Comparison of ENCODE assay signal across 12 cellular contexts in the genomic region with DNA sequence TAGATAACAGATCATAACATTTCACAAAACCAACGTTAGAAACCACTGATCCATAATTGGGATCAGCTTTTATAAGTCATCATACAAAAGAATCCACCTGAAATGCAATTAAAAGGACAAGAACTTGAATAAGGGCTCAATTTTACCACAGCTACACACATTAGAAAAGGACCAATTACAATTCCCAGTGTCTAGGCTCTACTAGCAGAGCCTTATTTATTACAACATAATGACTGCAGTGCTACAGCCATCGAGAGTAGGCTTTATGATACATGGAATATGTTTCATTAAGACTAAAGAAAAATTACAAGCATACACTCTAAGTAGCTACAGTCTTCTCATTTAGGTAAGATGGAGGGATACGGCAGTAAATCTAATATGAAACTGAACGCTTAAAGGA. TPM values are rescaled to one million over a fixed set of nuclear protein-coding genes. Genes with fewer than 3 reads are reported as not detected.
DNase-seq lines count a peak whose midpoint lies in the region; ATAC-seq and TF ChIP-seq lines count a peak whose summit lies in the region.
"Had no signal": no experiment of that assay in that cellular context is flagged by ENCODE, and none has a peak within 500 bp of the region (broad histone marks: within the 10 kb centered on the region; RNA-seq: fewer than 3 reads in every experiment).

No MANE protein-coding gene starts in this region.

- peak overlapping the region; percentile 79 for H3K4me2 ChIP-seq in OCI-LY1 (ENCODE audit: low read length)
- no peak overlapping the region for H3K4me2 ChIP-seq in trophoblast cell (ENCODE audit: low read length)

- H2AFZ ChIP-seq in OCI-LY1 (ENCODE audit: low read length) (no peak overlapping the region), trophoblast cell (ENCODE audit: insufficient read depth, low read length, poor library complexity) (no peak overlapping the region)

- H3K9me3 Mint-ChIP-seq in activated naive CD4-positive, alpha-beta T cell treated with anti-CD3 and anti-CD28 coated beads for 36 hours, result no peaks in the 10 kb centered on the region
- H3K9me3 Mint-ChIP-seq in activated naive CD4-positive, alpha-beta T cell treated with anti-CD3 and anti-CD28 coated beads, Interleukin-2, amount 10 ng/mL, durations not matched to agents 7 days and 5 days, result no peaks in the 10 kb centered on the region

- peak overlapping the region; percentile 66 for H3K4me3 Mint-ChIP-seq in activated naive CD4-positive, alpha-beta T cell treated with anti-CD3 and anti-CD28 coated beads for 36 hours
- no peak overlapping the region for H3K4me3 Mint-ChIP-seq in activated naive CD4-positive, alpha-beta T cell treated with anti-CD3 and anti-CD28 coated beads, Interleukin-2, amount 10 ng/mL, durations not matched to agents 7 days and 5 days

- no peak overlapping the region for H3K23ac ChIP-seq in trophoblast cell (ENCODE audit: low read length)

- no peak overlapping the region for H2BK120ac ChIP-seq in trophoblast cell (ENCODE audit: insufficient read depth, low read length, poor library complexity)

- H3K27me3 Mint-ChIP-seq in activated naive CD4-positive, alpha-beta T cell treated with anti-CD3 and anti-CD28 coated beads for 36 hours (ENCODE audit: low read depth), result no peaks in the 10 kb centered on the region
- no peaks in the 10 kb centered on the region for H3K27me3 Mint-ChIP-seq in activated naive CD4-positive, alpha-beta T cell treated with anti-CD3 and anti-CD28 coated beads, Interleukin-2, amount 10 ng/mL, durations not matched to agents 7 days and 5 days

- TF ChIP-seq CTCF in OCI-LY1 (IDR thresholded peaks at IDR 0.05; ENCODE audit: low read length), result no peak
- TF ChIP-seq CTCF in spleen (IDR thresholded peaks at IDR 0.05 in 8 of 11, conservative IDR thresholded peaks at IDR 0.05 in 3 of 11), result no peak

- no peak overlapping the region for H2AK5ac ChIP-seq in trophoblast cell (ENCODE audit: low read length)

- H3K9ac ChIP-seq in OCI-LY1 (ENCODE audit: low read length) (peak overlapping the region; percentile 74), trophoblast cell (ENCODE audit: low read length) (no peak overlapping the region)

- WGBS in spleen, 5 donors, result 49 to 64% (median 60%) methylated on average over 4 of the region's 4 CpGs
- no CpG with 5 or more reads among the region's 4 CpGs for WGBS in trophoblast cell (ENCODE audit: extremely low coverage, insufficient coverage, insufficient read length)

- no peak overlapping the region for H4K91ac ChIP-seq in trophoblast cell (ENCODE audit: low read depth, low read length)

- ATAC-seq in HG03342 (IDR thresholded peaks at IDR 0.05; ENCODE audit: unreplicated experiment) (no peak), HG02759 (IDR thresholded peaks at IDR 0.05; ENCODE audit: unreplicated experiment) (no peak)

- H3K9me3 ChIP-seq in OCI-LY1 (ENCODE audit: low read length), result no peaks in the 10 kb centered on the region
- no peaks in the 10 kb centered on the region for H3K9me3 ChIP-seq in spleen
- H3K9me3 ChIP-seq in trophoblast cell (ENCODE audit: insufficient read depth, low read depth, low read length), result no peaks in the 10 kb centered on the region

- H3K27ac ChIP-seq in OCI-LY1 (ENCODE audit: low read depth, low read length, poor library complexity, severe bottlenecking), result peak overlapping the region; percentile 90
- H3K27ac ChIP-seq in epithelial cell of prostate, result peak overlapping the region; percentile 20
- H3K27ac ChIP-seq in spleen, result peak overlapping the region in 5 of 8 donors; percentile 33 to 98 (median 98)
- no peak overlapping the region for H3K27ac ChIP-seq in trophoblast cell (ENCODE audit: low read depth, low read length)
- H3K27ac ChIP-seq: C4-2B had no signal

- H3K4ac ChIP-seq in trophoblast cell (ENCODE audit: low read depth, low read length), result no peak overlapping the region

- peaks cover 35% of the 10 kb centered on the region for H3K36me3 Mint-ChIP-seq in activated naive CD4-positive, alpha-beta T cell treated with anti-CD3 and anti-CD28 coated beads for 36 hours (ENCODE audit: low read depth)
- peaks cover 35% of the 10 kb centered on the region for H3K36me3 Mint-ChIP-seq in activated naive CD4-positive, alpha-beta T cell treated with anti-CD3 and anti-CD28 coated beads, Interleukin-2, amount 10 ng/mL, durations not matched to agents 7 days and 5 days

- H3K9me2 ChIP-seq in OCI-LY1 (ENCODE audit: low read depth, low read length), result no peaks in the 10 kb centered on the region

- no peaks in the 10 kb centered on the region for H3F3A ChIP-seq in OCI-LY1 (ENCODE audit: insufficient read depth, low read length)

- H3K79me2 ChIP-seq in OCI-LY1 (ENCODE audit: insufficient read depth, low read length) (peaks cover 86% of the 10 kb centered on the region), trophoblast cell (ENCODE audit: control insufficient read depth, insufficient read depth, low read length, poor library complexity) (peaks cover 10% of the 10 kb centered on the region)

- H3K18ac ChIP-seq in trophoblast cell (ENCODE audit: low read length), result no peak overlapping the region

- peak overlapping the region; percentile 72 for H3K27ac Mint-ChIP-seq in activated naive CD4-positive, alpha-beta T cell treated with anti-CD3 and anti-CD28 coated beads for 36 hours
- no peak overlapping the region for H3K27ac Mint-ChIP-seq in activated naive CD4-positive, alpha-beta T cell treated with anti-CD3 and anti-CD28 coated beads, Interleukin-2, amount 10 ng/mL, durations not matched to agents 7 days and 5 days

- H3K4me1 Mint-ChIP-seq in activated naive CD4-positive, alpha-beta T cell treated with anti-CD3 and anti-CD28 coated beads for 36 hours (ENCODE audit: low read depth), result peaks cover 59% of the 10 kb centered on the region
- peaks cover 40% of the 10 kb centered on the region for H3K4me1 Mint-ChIP-seq in activated naive CD4-positive, alpha-beta T cell treated with anti-CD3 and anti-CD28 coated beads, Interleukin-2, amount 10 ng/mL, durations not matched to agents 7 days and 5 days

- no peaks in the 10 kb centered on the region for H4K20me1 ChIP-seq in OCI-LY1 (ENCODE audit: insufficient read depth, low read length)

- H4K12ac ChIP-seq in trophoblast cell (ENCODE audit: low read depth, low read length), result no peak overlapping the region

- no peak overlapping the region for H2BK12ac ChIP-seq in trophoblast cell (ENCODE audit: low read length)

- H3K4me1 ChIP-seq in OCI-LY1 (ENCODE audit: insufficient read depth, low read length, severe bottlenecking) (peaks cover 58% of the 10 kb centered on the region), spleen (peaks cover 41 to 88% (median 82%) of the 10 kb centered on the region in 6 donors), trophoblast cell (ENCODE audit: control insufficient read depth in 1 of 2, insufficient read depth in 2 of 2, low read length in 2 of 2) (peaks cover 3 to 4% of the 10 kb centered on the region in 2 experiments)

- no peak for TF ChIP-seq POLR2A in spleen (IDR thresholded peaks at IDR 0.05)

- intact Hi-C loops in activated naive CD4-positive, alpha-beta T cell treated with anti-CD3 and anti-CD28 coated beads for 36 hours (cut with micrococcal nuclease), result no loop called here
- intact Hi-C loops in spleen (cut with DNase I; ENCODE audit: low total_unique reads), result no loop called here

- peak overlapping the region; percentile 84 for H3K4me3 ChIP-seq in OCI-LY1 (ENCODE audit: low read depth, low read length, poor library complexity, severe bottlenecking)
- H3K4me3 ChIP-seq in spleen, result peak overlapping the region in 5 of 8 donors; percentile 1 to 98 (median 93)
- no peak overlapping the region for H3K4me3 ChIP-seq in trophoblast cell (ENCODE audit: low read depth, low read length)

- no peak for DNase-seq in activated naive CD4-positive, alpha-beta T cell treated with anti-CD3 and anti-CD28 coated beads for 36 hours
- DNase-seq in activated naive CD4-positive, alpha-beta T cell treated with anti-CD3 and anti-CD28 coated beads, Interleukin-2, amount 10 ng/mL, durations not matched to agents 7 days and 5 days, result no peak
- DNase-seq in epithelial cell of prostate (ENCODE audit: low read depth, low spot score), result no peak
- no peak for DNase-seq in spleen
- no peak for DNase-seq in trophoblast cell
- DNase-seq: activated naive CD4-positive, alpha-beta T cell treated with Interleukin-2 at 50 U/mL for 16 hours; NCI-H2171 treated with DMSO at 0.1 percent for 48 hours; stimulated activated CD4-positive, alpha-beta T cell treated with anti-CD3 and anti-CD28 coated beads, Interleukin-4, amount 100 ng/mL, for 24 hours had no signal

- CTCF ChIA-PET in activated naive CD4-positive, alpha-beta T cell treated with anti-CD3 and anti-CD28 coated beads for 36 hours (lab: Charles Lee), result interaction anchor here (0.5 to 4.3 kb wide), 7 partner anchors 11 to 1684 kb away, joined by 3 to 13 read pairs (median 5); no protein-coding TSS in a partner anchor
- CTCF ChIA-PET in activated naive CD4-positive, alpha-beta T cell treated with anti-CD3 and anti-CD28 coated beads, Interleukin-2, amount 10 ng/mL, durations not matched to agents 7 days and 5 days (lab: Charles Lee), result interaction anchor here (0.7 to 1.7 kb wide), 6 partner anchors 11 to 151 kb away, joined by 3 to 5 read pairs (median 5); no protein-coding TSS in a partner anchor

- H3K14ac ChIP-seq in trophoblast cell (ENCODE audit: low read length), result no peak overlapping the region

- H3K27me3 ChIP-seq in OCI-LY1 (ENCODE audit: insufficient read depth, low read length), result no peaks in the 10 kb centered on the region
- H3K27me3 ChIP-seq in spleen (replicated peaks in 1 of 7), result no peaks in the 10 kb centered on the region
- no peaks in the 10 kb centered on the region for H3K27me3 ChIP-seq in trophoblast cell (ENCODE audit: insufficient read depth, low read length)

- H3K36me3 ChIP-seq in OCI-LY1 (ENCODE audit: insufficient read depth, low read length) (peaks cover 46% of the 10 kb centered on the region), spleen (peaks cover 0 to 21% (median 0%) of the 10 kb centered on the region in 6 donors), trophoblast cell (ENCODE audit: control insufficient read depth in 1 of 2, insufficient read depth in 2 of 2, low read length in 2 of 2) (no peaks in the 10 kb centered on the region)

- H3K79me1 ChIP-seq in trophoblast cell (ENCODE audit: low read length), result peaks cover 11% of the 10 kb centered on the region

- no peak overlapping the region for H4K8ac ChIP-seq in trophoblast cell (ENCODE audit: low read depth, low read length)

- H2BK5ac ChIP-seq in trophoblast cell (ENCODE audit: low read depth, low read length, poor library complexity), result no peak overlapping the region

RNA-seq across cellular contexts. Expression of a gene that starts 2.9 kb away (rescaled TPM):
- 10 to 100 TPM; 44.4 to 44.7 TPM for total RNA-seq in activated naive CD4-positive, alpha-beta T cell treated with anti-CD3 and anti-CD28 coated beads for 36 hours
- 10 to 100 TPM; 56.3 to 87.6 (median 65.0) TPM for total RNA-seq in spleen
- 10 to 100 TPM; 25.6 to 38.4 (median 30.7) TPM for polyA plus RNA-seq in spleen
- polyA plus RNA-seq in trophoblast cell (2013), result 32.7 and 33.0 TPM in 2 replicates
